Comparison of ENCODE assay signal across 1 cellular context in genomic region chr2:96830064-96830562, GRCh38.
A peak's percentile ranks its signal among the peaks of the same experiment; 100 is the strongest.
TF ChIP-seq lines count a peak whose summit lies in the region.

No MANE protein-coding gene starts in this region.

TF ChIP-seq in HepG2, 621 proteins besides CTCF, POLR2A, EP300 and RAD21:
- TF ChIP-seq AGO2 (optimal IDR thresholded peaks at IDR 0.05; ENCODE audit: low read depth, low read length) (peak; percentile 27), POGZ (CRISPR knock-in tag; IDR thresholded peaks at IDR 0.05) (no peak), RBM22 (optimal IDR thresholded peaks at IDR 0.05; ENCODE audit: low read length) (peak; percentile 56)
